ENCODE assay signal across 29 cellular contexts in the genomic region with DNA sequence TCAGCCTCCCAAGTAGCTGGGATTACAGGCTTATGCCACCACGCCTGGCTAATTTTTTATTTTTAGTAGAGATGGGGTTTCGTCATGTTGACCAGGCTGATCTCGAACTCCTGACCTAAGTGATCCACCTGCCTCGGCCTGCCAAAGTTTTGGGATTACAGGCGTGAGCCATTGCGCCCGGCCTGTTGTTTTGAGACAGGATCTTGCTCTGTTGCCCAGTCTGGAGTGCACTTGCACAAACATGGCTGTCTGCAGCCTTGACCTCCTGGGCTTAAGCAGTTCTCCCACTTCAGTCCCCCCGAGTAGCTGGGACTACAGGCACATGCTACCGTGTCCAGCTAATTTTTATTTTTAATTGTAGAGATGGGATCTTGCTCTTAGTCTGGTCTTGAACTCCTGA. TPM values are rescaled to one million over a fixed set of nuclear protein-coding genes. Genes with fewer than 3 reads are reported as not detected.
DNase-seq lines count a peak whose midpoint lies in the region; ATAC-seq and TF ChIP-seq lines count a peak whose summit lies in the region.
"Had no signal": no experiment of that assay in that cellular context is flagged by ENCODE, and none has a peak within 500 bp of the region (broad histone marks: within the 10 kb centered on the region; RNA-seq: fewer than 3 reads in every experiment).

No MANE protein-coding gene starts in this region.

- H3K27ac Mint-ChIP-seq in activated T-cell treated with anti-CD3 and anti-CD28 coated beads, Interleukin-2, amount 50 U/mL, for 72 hours, result peak overlapping the region; percentile 42
- H3K27ac Mint-ChIP-seq in CD4-positive, alpha-beta memory T cell, result peak overlapping the region in 3 of 7 donors; percentile 3 to 68 (median 8)
- H3K27ac Mint-ChIP-seq in WTC11, result no peak overlapping the region
- peak overlapping the region in 9 of 10 donors; percentile 3 to 85 (median 66) for H3K27ac Mint-ChIP-seq in naive thymus-derived CD8-positive, alpha-beta T cell
- H3K27ac Mint-ChIP-seq: activated B cell treated with CpG ODN at 0.5 μM for 24 hours; activated T-helper 2 cell treated with anti-CD3 and anti-CD28 coated beads, Interferon-gamma antibody, Interleukin-2, Interleukin-4, amounts not matched to agents 10 μg/mL and 5 μg/mL and 100 μg/mL, durations not matched to agents 14 hours and 24 hours and 36 hours; neural progenitor cell had no signal

- intact Hi-C loops in CD4-positive, alpha-beta memory T cell (cut with micrococcal nuclease), result no loop called here

- no peak for TF ChIP-seq CTCF in WTC11 (IDR thresholded peaks at IDR 0.05)
- TF ChIP-seq CTCF in foreskin fibroblast (IDR thresholded peaks at IDR 0.05; ENCODE audit: low read depth, low read length), result no peak

- POLR2A ChIA-PET in CD4-positive, alpha-beta memory T cell (lab: Charles Lee; ENCODE audit: partially characterized antibody), result interaction anchor here (1.2 to 2.2 kb wide), 2 partner anchors 9 to 10 kb away, joined by 3 to 6 read pairs; partner anchors contain the start of gene IST1
- POLR2A ChIA-PET in WTC11 (lab: Charles Lee), result no interaction called here
- POLR2A ChIA-PET in naive thymus-derived CD8-positive, alpha-beta T cell (lab: Charles Lee), result interaction anchor here (1.0 to 1.8 kb wide), 2 partner anchors 9 kb away, joined by 4 to 7 read pairs; partner anchors contain the start of gene IST1

- H3K27me3 Mint-ChIP-seq in activated T-cell treated with anti-CD3 and anti-CD28 coated beads, Interleukin-2, amount 50 U/mL, for 72 hours (ENCODE audit: low read depth), result no peaks in the 10 kb centered on the region
- H3K27me3 Mint-ChIP-seq in CD4-positive, alpha-beta memory T cell, result no peaks in the 10 kb centered on the region
- H3K27me3 Mint-ChIP-seq in WTC11 (ENCODE audit: low read depth), result no peaks in the 10 kb centered on the region
- H3K27me3 Mint-ChIP-seq in naive thymus-derived CD8-positive, alpha-beta T cell, result no peaks in the 10 kb centered on the region
- H3K27me3 Mint-ChIP-seq: activated B cell treated with CpG ODN at 0.5 μM for 24 hours; activated naive CD8-positive, alpha-beta T cell treated with anti-CD3 and anti-CD28 coated beads for 36 hours had no signal

- H3K36me3 Mint-ChIP-seq in activated T-cell treated with anti-CD3 and anti-CD28 coated beads, Interleukin-2, amount 50 U/mL, for 72 hours (ENCODE audit: insufficient read depth in 2 of 2), result peaks cover 0 to 11% of the 10 kb centered on the region in 2 donors
- peaks cover 6 to 27% of the 10 kb centered on the region in 2 donors for H3K36me3 Mint-ChIP-seq in CD4-positive, alpha-beta memory T cell
- peaks cover 19% of the 10 kb centered on the region for H3K36me3 Mint-ChIP-seq in WTC11
- H3K36me3 Mint-ChIP-seq in naive thymus-derived CD8-positive, alpha-beta T cell, result peaks cover 0 to 32% (median 2%) of the 10 kb centered on the region in 3 donors

- no peaks in the 10 kb centered on the region for H3K9me3 Mint-ChIP-seq in activated T-cell treated with anti-CD3 and anti-CD28 coated beads, Interleukin-2, amount 50 U/mL, for 72 hours
- H3K9me3 Mint-ChIP-seq in CD4-positive, alpha-beta memory T cell, result no peaks in the 10 kb centered on the region
- no peaks in the 10 kb centered on the region for H3K9me3 Mint-ChIP-seq in WTC11
- no peaks in the 10 kb centered on the region for H3K9me3 Mint-ChIP-seq in naive thymus-derived CD8-positive, alpha-beta T cell
- H3K9me3 Mint-ChIP-seq: activated B cell treated with CpG ODN at 0.5 μM for 24 hours; activated naive CD8-positive, alpha-beta T cell treated with anti-CD3 and anti-CD28 coated beads for 36 hours; activated T-helper 2 cell treated with anti-CD3 and anti-CD28 coated beads, Interferon-gamma antibody, Interleukin-2, Interleukin-4, amounts not matched to agents 10 μg/mL and 5 μg/mL and 100 μg/mL, durations not matched to agents 14 hours and 24 hours and 36 hours had no signal

- peaks cover 4% of the 10 kb centered on the region for H3K36me3 ChIP-seq in CD4-positive, alpha-beta memory T cell (ENCODE audit: insufficient read depth, low read length)
- H3K36me3 ChIP-seq: colonic mucosa, vagina had no signal

- peaks cover 99% of the 10 kb centered on the region for H3K4me1 ChIP-seq in CD4-positive, alpha-beta memory T cell (ENCODE audit: insufficient read depth, low read length)
- H3K4me1 ChIP-seq: colonic mucosa had no signal

- no peak overlapping the region for H3K4me3 ChIP-seq in CD4-positive, alpha-beta memory T cell (ENCODE audit: low read length in 2 of 2)
- H3K4me3 ChIP-seq in foreskin fibroblast (ENCODE audit: low read depth in 1 of 2, low read length in 2 of 2), result no peak overlapping the region
- H3K4me3 ChIP-seq: colonic mucosa, neural progenitor cell, stomach, vagina had no signal

- CTCF ChIA-PET in CD4-positive, alpha-beta memory T cell (lab: Charles Lee; ENCODE audit: partially characterized antibody), result interaction anchor here (1.1 to 7.7 kb wide), 2 partner anchors 22 to 97 kb away, joined by 4 to 48 read pairs; partner anchors contain the start of gene ZNF821
- CTCF ChIA-PET in WTC11 (lab: Charles Lee), result interaction anchor here (0.7 to 2.0 kb wide), 2 partner anchors 10 to 22 kb away, joined by 4 to 9 read pairs; no protein-coding TSS in a partner anchor

- ATAC-seq in activated T-cell treated with anti-CD3 and anti-CD28 coated beads, Interleukin-2, amount 50 U/mL, for 72 hours (replicated peaks in 1 of 2), result no peak
- ATAC-seq in WTC11, result no peak
- ATAC-seq in naive thymus-derived CD8-positive, alpha-beta T cell, result no peak
- no peak for ATAC-seq in GM18502 (IDR thresholded peaks at IDR 0.05; ENCODE audit: poor library complexity, unreplicated experiment)
- ATAC-seq: left colon had no signal

- peaks cover 91% of the 10 kb centered on the region for H3K4me1 Mint-ChIP-seq in activated T-cell treated with anti-CD3 and anti-CD28 coated beads, Interleukin-2, amount 50 U/mL, for 72 hours (ENCODE audit: low read depth)
- peaks cover 49 to 97% (median 72%) of the 10 kb centered on the region in 4 donors for H3K4me1 Mint-ChIP-seq in CD4-positive, alpha-beta memory T cell
- peaks cover 35% of the 10 kb centered on the region for H3K4me1 Mint-ChIP-seq in WTC11
- peaks cover 25 to 95% (median 79%) of the 10 kb centered on the region in 4 donors for H3K4me1 Mint-ChIP-seq in naive thymus-derived CD8-positive, alpha-beta T cell

- DNase-seq in activated T-cell treated with anti-CD3 and anti-CD28 coated beads, Interleukin-2, amount 50 U/mL, for 72 hours, result no peak
- DNase-seq in activated T-cell treated with anti-CD3 and anti-CD28 coated beads, Interleukin-2, amount 50 U/mL, for 1 hour, result no peak
- DNase-seq in CD4-positive, alpha-beta memory T cell, result no peak
- DNase-seq in WTC11 (ENCODE audit: low spot score) (no peak), foreskin fibroblast (no peak)
- DNase-seq in naive thymus-derived CD8-positive, alpha-beta T cell, result no peak
- DNase-seq in activated CD4-positive, CD25-positive, alpha-beta regulatory T cell treated with anti-CD3 and anti-CD28 coated beads, Interleukin-2, amount 50 U/mL, for 72 hours, result no peak
- DNase-seq: activated B cell treated with CpG ODN at 0.5 μM for 24 hours; activated CD4-positive, alpha-beta T cell treated with anti-CD3 and anti-CD28 coated beads, Interleukin-2, amount 50 U/mL, for 4 hours; activated naive CD8-positive, alpha-beta T cell treated with anti-CD3 and anti-CD28 coated beads for 36 hours; aorta; colonic mucosa; effector CD8-positive, alpha-beta T cell; HCEC 1CT; hippocampal formation; left colon; mammary epithelial cell; MV-4-11; NCI-H446; NCI-H82; stimulated activated CD4-positive, alpha-beta T cell treated with anti-CD3 and anti-CD28 coated beads, Interleukin-1b, Interleukin-23, amount 100 ng/mL, for 48 hours; stomach; T-helper 1 cell had no signal

- no peak overlapping the region for H3K27ac ChIP-seq in CD4-positive, alpha-beta memory T cell (ENCODE audit: low read depth, low read length)
- H3K27ac ChIP-seq: colonic mucosa, epithelial cell of prostate, neural progenitor cell, parathyroid adenoma, stomach, vagina had no signal

- H3K27me3 ChIP-seq in CD4-positive, alpha-beta memory T cell (ENCODE audit: insufficient read depth, low read length), result no peaks in the 10 kb centered on the region
- H3K27me3 ChIP-seq: colonic mucosa, neural progenitor cell, stomach, vagina had no signal

- no peak overlapping the region for H3K4me3 Mint-ChIP-seq in activated T-cell treated with anti-CD3 and anti-CD28 coated beads, Interleukin-2, amount 50 U/mL, for 72 hours
- H3K4me3 Mint-ChIP-seq in CD4-positive, alpha-beta memory T cell, result peak overlapping the region in 7 of 8 donors; percentile 21 to 74 (median 51)
- H3K4me3 Mint-ChIP-seq in WTC11, result no peak overlapping the region
- peak overlapping the region in 7 of 10 donors; percentile 23 to 76 (median 59) for H3K4me3 Mint-ChIP-seq in naive thymus-derived CD8-positive, alpha-beta T cell
- H3K4me3 Mint-ChIP-seq: activated B cell treated with CpG ODN at 0.5 μM for 24 hours; activated naive CD8-positive, alpha-beta T cell treated with anti-CD3 and anti-CD28 coated beads for 36 hours; neural progenitor cell had no signal

- H3K9me3 ChIP-seq in CD4-positive, alpha-beta memory T cell (ENCODE audit: control insufficient read depth in 1 of 2, low read length in 2 of 2), result no peaks in the 10 kb centered on the region
- H3K9me3 ChIP-seq: colonic mucosa, stomach, vagina had no signal

TF ChIP-seq in WTC11, 78 proteins besides CTCF, POLR2A, EP300 and RAD21 (continues in another document):
- TF ChIP-seq GTF2I (CRISPR knock-in tag; conservative IDR thresholded peaks at IDR 0.05) (0 out of 2 replicates have a peak, but pooled peaks have one; percentile 11), TCF7 (CRISPR knock-in tag; IDR thresholded peaks at IDR 0.05; ENCODE audit: low read depth) (no peak)

RNA-seq across cellular contexts. Expression of gene IST1, which starts 8.9 kb away (rescaled TPM):
- 100 to 1,000 TPM; 190 to 194 TPM for total RNA-seq in activated T-cell treated with anti-CD3 and anti-CD28 coated beads, Interleukin-2, amount 50 U/mL, for 72 hours
- total RNA-seq in CD4-positive, alpha-beta memory T cell, result 100 to 1,000 TPM; 282 to 287 TPM
- polyA plus RNA-seq in CD4-positive, alpha-beta memory T cell, result 100 to 1,000 TPM; 180 to 181 TPM
- 255 to 272 TPM (median 268 TPM) in 3 replicates for total RNA-seq in WTC11 (2021)
- 100 to 1,000 TPM; 270 to 298 TPM for total RNA-seq in naive thymus-derived CD8-positive, alpha-beta T cell
- polyA plus RNA-seq in naive thymus-derived CD8-positive, alpha-beta T cell, result 100 to 1,000 TPM; 115 to 161 (median 115) TPM

RNA-seq across cellular contexts. Expression of gene ZNF821, which starts 20.3 kb away (rescaled TPM):
- 10 to 100 TPM; 12.7 to 15.4 TPM for total RNA-seq in activated T-cell treated with anti-CD3 and anti-CD28 coated beads, Interleukin-2, amount 50 U/mL, for 72 hours
- total RNA-seq in CD4-positive, alpha-beta memory T cell, result 1 to 10 TPM; 8.0 to 9.7 TPM
- 10 to 100 TPM in 1 of 2 donors, 1 to 10 TPM in 1; 9.7 to 10.4 TPM for polyA plus RNA-seq in CD4-positive, alpha-beta memory T cell
- 14.1 to 16.2 TPM (median 15.4 TPM) in 3 replicates for total RNA-seq in WTC11 (2021)
- total RNA-seq in naive thymus-derived CD8-positive, alpha-beta T cell, result 1 to 10 TPM; 4.3 to 5.1 TPM
- 1 to 10 TPM; 4.3 to 5.4 (median 4.9) TPM for polyA plus RNA-seq in naive thymus-derived CD8-positive, alpha-beta T cell

RNA-seq across cellular contexts. Expression of gene ATXN1L, which starts 58.5 kb away (rescaled TPM):
- 10 to 100 TPM; 21.7 to 25.8 TPM for total RNA-seq in activated T-cell treated with anti-CD3 and anti-CD28 coated beads, Interleukin-2, amount 50 U/mL, for 72 hours
- 10 to 100 TPM; 29.6 to 31.6 TPM for total RNA-seq in CD4-positive, alpha-beta memory T cell
- polyA plus RNA-seq in CD4-positive, alpha-beta memory T cell, result 10 to 100 TPM; 10.0 to 10.5 TPM
- 21.5 to 23.2 TPM (median 23.0 TPM) in 3 replicates for total RNA-seq in WTC11 (2021)
- 10 to 100 TPM; 34.2 to 35.6 TPM for total RNA-seq in naive thymus-derived CD8-positive, alpha-beta T cell
- 1 to 10 TPM; 4.8 to 8.5 (median 7.5) TPM for polyA plus RNA-seq in naive thymus-derived CD8-positive, alpha-beta T cell

Comparison
In these comparisons a context has a peak if more than half of its experiments do, and no peak if none do; other contexts are left out.
1. H3K4me3 Mint-ChIP-seq: peak in CD4-positive, alpha-beta memory T cell (7 of 8) and naive thymus-derived CD8-positive, alpha-beta T cell (7 of 10); none in activated T-cell treated with anti-CD3 and anti-CD28 coated beads, Interleukin-2, amount 50 U/mL, for 72 hours (0 of 2) and WTC11 (single experiment).